13 cellular contexts compared by ENCODE assay signal in genomic region chr5:103690676-103691075, GRCh38.
DNase-seq lines count a peak whose midpoint lies in the region; TF ChIP-seq lines count a peak whose summit lies in the region.
"Had no signal": no experiment of that assay in that cellular context is flagged by ENCODE, and none has a peak within 500 bp of the region (broad histone marks: within the 10 kb centered on the region; RNA-seq: fewer than 3 reads in every experiment).

No MANE protein-coding gene starts in this region.

- H3K79me2 ChIP-seq in hepatocyte: no peaks in the 10 kb centered on the region

- 48% methylated on average over 1 of the region's 1 CpG for WGBS in hepatocyte (ENCODE audit: low lambda C conversion rate, missing lambda C conversion rate)

- H2AFZ ChIP-seq in hepatocyte: no peak overlapping the region

- H4K20me1 ChIP-seq in hepatocyte (ENCODE audit: insufficient read depth, poor library complexity, severe bottlenecking): no peaks in the 10 kb centered on the region

- H3K27ac ChIP-seq in SJCRH30 (no peak overlapping the region), hepatocyte (no peak overlapping the region)
- H3K27ac ChIP-seq: SK-N-MC had no signal

- H3K36me3 ChIP-seq in SJCRH30 (no peaks in the 10 kb centered on the region), hepatocyte (replicated peaks; ENCODE audit: insufficient read depth, low read depth) (no peaks in the 10 kb centered on the region)

- DNase-seq in H4 (ENCODE audit: low spot score) (peak; percentile 27), NCI-H1105 (lab: John Stamatoyannopoulos, UW) (peak; percentile 17), NCI-H2107 (lab: John Stamatoyannopoulos, UW) (peak; percentile 25), SJCRH30 (peak; percentile 6 to 76), hepatocyte (ENCODE audit: low spot score) (no peak), GOT3 (lab: John Stamatoyannopoulos, UW) (no peak), GM19240 (ENCODE audit: insufficient read length, low spot score) (no peak)
- DNase-seq: CD4-positive, CD25-positive, alpha-beta regulatory T cell; DMS79 treated with DMSO at 0.1 percent for 48 hours; NCI-H2171; T-helper 1 cell; T1000 had no signal

- peaks cover 7% of the 10 kb centered on the region for H3K4me1 ChIP-seq in SJCRH30
- H3K4me1 ChIP-seq in hepatocyte (ENCODE audit: insufficient read depth): no peaks in the 10 kb centered on the region

- H3K9me3 ChIP-seq in SJCRH30 (replicated peaks): no peaks in the 10 kb centered on the region
- H3K9me3 ChIP-seq in hepatocyte (ENCODE audit: low read depth): no peaks in the 10 kb centered on the region

- H3K27me3 ChIP-seq in SJCRH30: no peaks in the 10 kb centered on the region
- H3K27me3 ChIP-seq in hepatocyte: no peaks in the 10 kb centered on the region

- no peak overlapping the region for H3K4me2 ChIP-seq in hepatocyte

- no peaks in the 10 kb centered on the region for H3K9me2 ChIP-seq in hepatocyte (replicated peaks; ENCODE audit: insufficient read depth)

- H3K4me3 ChIP-seq in SJCRH30: no peak overlapping the region
- no peak overlapping the region for H3K4me3 ChIP-seq in hepatocyte
- H3K4me3 ChIP-seq: SK-N-MC had no signal

- TF ChIP-seq CTCF in hepatocyte (IDR thresholded peaks at IDR 0.05; ENCODE audit: poor library complexity): no peak

Comparison
In these comparisons a context has a peak if more than half of its experiments do, and no peak if none do; other contexts are left out.
1. DNase-seq: peak in H4 (single experiment), NCI-H1105 (single experiment), NCI-H2107 (single experiment) and SJCRH30 (2 of 2); none in hepatocyte (single experiment), GOT3 (single experiment) and GM19240 (single experiment).